20 cellular contexts compared by ENCODE assay signal in the genomic region with DNA sequence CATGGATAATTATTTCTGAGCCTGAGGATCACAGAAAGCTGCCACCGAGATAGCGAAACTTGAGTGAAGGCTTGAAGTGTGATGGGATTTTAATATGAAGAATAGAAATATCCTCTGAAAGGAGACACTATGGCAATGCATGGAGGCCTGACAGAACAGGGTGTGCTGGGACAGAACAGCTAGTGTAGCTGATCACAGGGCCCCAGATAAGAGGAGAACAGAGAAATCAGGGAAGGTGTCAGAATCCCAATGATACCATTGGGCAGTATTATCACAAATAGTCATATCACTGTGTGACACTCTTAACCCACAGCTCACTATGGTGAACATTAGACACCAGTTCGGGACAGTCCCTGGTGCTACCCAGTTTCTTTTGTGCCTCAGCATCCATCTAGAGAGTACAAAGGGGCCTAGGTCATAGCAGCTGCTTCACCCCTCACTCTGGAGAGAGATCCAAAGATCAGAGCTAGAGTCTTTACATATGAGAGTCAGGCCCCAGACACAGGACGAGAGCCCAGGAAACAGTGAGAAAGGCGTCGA. TPM values are rescaled to one million over a fixed set of nuclear protein-coding genes. Genes with fewer than 3 reads are reported as not detected.
DNase-seq lines count a peak whose midpoint lies in the region; ATAC-seq and TF ChIP-seq lines count a peak whose summit lies in the region.
"Had no signal": no experiment of that assay in that cellular context is flagged by ENCODE, and none has a peak within 500 bp of the region (broad histone marks: within the 10 kb centered on the region; RNA-seq: fewer than 3 reads in every experiment).

No MANE protein-coding gene starts in this region.

- no peak for TF ChIP-seq CTCF in right atrium auricular region (IDR thresholded peaks at IDR 0.05)

- ATAC-seq in HG02610 (IDR thresholded peaks at IDR 0.05; ENCODE audit: unreplicated experiment) (peak; percentile 45), HG03045 (IDR thresholded peaks at IDR 0.05; ENCODE audit: unreplicated experiment) (no peak)
- ATAC-seq in activated T-helper 17 cell treated with anti-CD3 and anti-CD28 coated beads, Interleukin-2, amount 50 U/mL, for 72 hours (replicated peaks) = peak; percentile 86
- ATAC-seq: HCT116, K562 had no signal

- H3K4me3 ChIP-seq in right atrium auricular region = no peak overlapping the region
- H3K4me3 ChIP-seq: GM23248, K562 had no signal

- no peak overlapping the region for H3K4me3 Mint-ChIP-seq in activated T-helper 17 cell treated with anti-CD3 and anti-CD28 coated beads, Interleukin-2, amount 50 U/mL, for 72 hours

- no peaks in the 10 kb centered on the region for H3K36me3 ChIP-seq in right atrium auricular region

- H3K27ac ChIP-seq in right atrium auricular region = peak overlapping the region; percentile 81 to 92
- H3K27ac ChIP-seq: GM23248 had no signal

- peaks cover 9% of the 10 kb centered on the region for H3K27me3 Mint-ChIP-seq in activated T-helper 17 cell treated with anti-CD3 and anti-CD28 coated beads, Interleukin-2, amount 50 U/mL, for 72 hours

- no peaks in the 10 kb centered on the region for H3K36me3 Mint-ChIP-seq in activated T-helper 17 cell treated with anti-CD3 and anti-CD28 coated beads, Interleukin-2, amount 50 U/mL, for 72 hours (ENCODE audit: low read depth)

- H3K9me3 Mint-ChIP-seq in activated T-helper 17 cell treated with anti-CD3 and anti-CD28 coated beads, Interleukin-2, amount 50 U/mL, for 72 hours = no peaks in the 10 kb centered on the region

- H3K4me1 Mint-ChIP-seq in activated T-helper 17 cell treated with anti-CD3 and anti-CD28 coated beads, Interleukin-2, amount 50 U/mL, for 72 hours = peaks cover 7% of the 10 kb centered on the region

- peaks cover 0 to 28% of the 10 kb centered on the region in 2 donors for H3K4me1 ChIP-seq in right atrium auricular region

- no peak overlapping the region for H3K27ac Mint-ChIP-seq in activated T-helper 17 cell treated with anti-CD3 and anti-CD28 coated beads, Interleukin-2, amount 50 U/mL, for 72 hours

- H3K9me3 ChIP-seq in right atrium auricular region = no peaks in the 10 kb centered on the region

- DNase-seq in activated CD4-positive, alpha-beta T cell treated with anti-CD3 and anti-CD28 coated beads for 48 hours = peak; percentile 29
- DNase-seq in activated CD4-positive, alpha-beta T cell treated with anti-CD3 and anti-CD28 coated beads, Interleukin-2, amount 50 U/mL, for 48 hours = no peak
- DNase-seq in right atrium auricular region (ENCODE audit: low spot score) = no peak
- DNase-seq in NCI-H146 (lab: John Stamatoyannopoulos, UW) = no peak
- no peak for DNase-seq in pons (ENCODE audit: low spot score)
- DNase-seq: C1 segment of cervical spinal cord; DMS 273 treated with DMSO at 0.1 percent for 48 hours; GM23248; NCI-H1048; NCI-H2107; NCI-H226; NCI-H69; NK-92 treated with Interleukin-12 subunit alpha and Interleukin-12 subunit beta, amount 100 ng/mL, for 24 hours; OCI-M1 had no signal

- no peaks in the 10 kb centered on the region for H3K27me3 ChIP-seq in right atrium auricular region

RNA-seq across cellular contexts. Expression of a gene that starts 0.5 kb away (rescaled TPM):
- total RNA-seq in activated T-helper 17 cell treated with anti-CD3 and anti-CD28 coated beads, Interleukin-2, amount 50 U/mL, for 72 hours = not detected
- total RNA-seq in right atrium auricular region = not detected
- total RNA-seq: Daoy, GM23248, K562 had no signal
